ENCODE assay signal across 27 cellular contexts in the genomic region with DNA sequence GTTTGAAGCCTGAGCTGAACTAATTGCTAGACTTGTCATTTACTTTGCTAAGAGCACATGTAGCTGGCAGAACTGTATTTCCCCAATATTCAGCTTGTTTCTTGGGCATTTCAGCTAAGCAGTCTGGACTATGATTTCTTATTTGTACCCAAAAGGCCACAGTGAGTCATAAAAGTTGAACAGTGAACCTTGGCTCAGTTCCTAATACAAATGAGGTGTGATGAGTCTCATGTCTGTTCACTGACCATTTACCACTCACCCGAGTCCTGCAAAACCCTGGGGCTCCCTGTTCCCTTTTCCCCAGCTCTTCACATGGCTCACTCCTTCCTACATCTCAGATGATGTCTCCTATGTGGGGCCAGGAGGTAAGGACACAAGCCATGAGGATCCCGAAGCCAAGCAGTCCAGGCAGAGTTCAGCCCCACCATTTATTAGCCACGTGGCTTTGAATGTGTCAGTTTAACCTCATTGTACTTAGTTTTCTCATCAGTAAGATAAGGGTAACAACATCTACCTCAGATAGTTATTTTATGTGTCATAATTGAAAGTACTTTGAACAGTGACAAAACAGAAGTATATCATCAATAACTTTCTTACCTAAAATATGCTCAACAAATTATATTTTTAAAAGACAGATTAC.
DNase-seq lines count a peak whose midpoint lies in the region; ATAC-seq, FAIRE-seq and TF ChIP-seq lines count a peak whose summit lies in the region.
"Had no signal": no experiment of that assay in that cellular context is flagged by ENCODE, and none has a peak within 500 bp of the region (broad histone marks: within the 10 kb centered on the region; RNA-seq: fewer than 3 reads in every experiment).

No MANE protein-coding gene starts in this region.

- TF ChIP-seq POLR2A in right lobe of liver (IDR thresholded peaks at IDR 0.05): no peak

- H3K9me3 Mint-ChIP-seq in H9: no peaks in the 10 kb centered on the region
- H3K9me3 Mint-ChIP-seq: activated naive CD8-positive, alpha-beta T cell treated with anti-CD3 and anti-CD28 coated beads for 36 hours had no signal

- no peak overlapping the region for H2BK12ac ChIP-seq in H9 (ENCODE audit: insufficient read length, low read depth, low read length)

- no CpG with 5 or more reads among the region's 3 CpGs for WGBS in H9 (ENCODE audit: extremely low coverage, insufficient read length, low lambda C conversion rate)
- WGBS in right lobe of liver (ENCODE audit: insufficient coverage, low coverage, low lambda C conversion rate, missing lambda C conversion rate): 15% methylated on average over 3 of the region's 3 CpGs
- WGBS in small intestine, 3 donors: 10 to 39% (median 17%) methylated on average over 3 of the region's 3 CpGs

- no peak for DNase-seq in H9
- peak; percentile 2 for DNase-seq in astrocyte of the hippocampus (ENCODE audit: low read depth, low spot score)
- DNase-seq in right lobe of liver: peak in 1 of 3 donors; percentile 16
- DNase-seq in small intestine: peak; percentile 23
- no peak for DNase-seq in NCI-H446 treated with DMSO at 0.1 percent for 48 hours (lab: John Stamatoyannopoulos, UW)
- DNase-seq in cardiac septum (ENCODE audit: low spot score): no peak
- DNase-seq in stimulated activated CD4-positive, alpha-beta T cell treated with anti-CD3 and anti-CD28 coated beads, Interleukin-2, amount 100 ng/mL, for 24 hours: no peak
- DNase-seq: activated CD4-positive, alpha-beta T cell treated with anti-CD3 and anti-CD28 coated beads for 1 hour; activated CD8-positive, alpha-beta T cell treated with anti-CD3 and anti-CD28 coated beads, Interleukin-2, amount 10 ng/mL, durations not matched to agents 7 days and 5 days; activated effector memory CD4-positive, alpha-beta T cell treated with Interleukin-2 at 50 U/mL for 16 hours; activated naive CD8-positive, alpha-beta T cell treated with anti-CD3 and anti-CD28 coated beads for 36 hours; activated T-cell treated with anti-CD3 and anti-CD28 coated beads for 4 hours; effector memory CD4-positive, alpha-beta T cell; gastrocnemius medialis; kidney; mammary epithelial cell; NCI-H2107; NK-92 treated with Interleukin-12 subunit alpha and Interleukin-12 subunit beta, amount 100 ng/mL, for 24 hours; nucleus accumbens; stimulated activated CD4-positive, alpha-beta T cell treated with anti-CD3 and anti-CD28 coated beads, Interleukin-4, amount 100 ng/mL, for 24 hours; stimulated activated naive CD4-positive, alpha-beta T cell treated with Interleukin-2 at 50 U/mL for 16 hours had no signal

- no peak overlapping the region for H3K9ac ChIP-seq in H9 (ENCODE audit: extremely low read depth, insufficient read length, low read length)

- H3K36me3 ChIP-seq in right lobe of liver (no peaks in the 10 kb centered on the region), small intestine (ENCODE audit: control insufficient read depth in 2 of 2, insufficient read depth in 2 of 2, low read length in 2 of 2) (no peaks in the 10 kb centered on the region)
- H3K36me3 ChIP-seq: esophagus muscularis mucosa, gastrocnemius medialis had no signal

- no peak overlapping the region for H3K27ac ChIP-seq in H9 (ENCODE audit: insufficient read length, low read depth, low read length)
- H3K27ac ChIP-seq in right lobe of liver: peak overlapping the region; percentile 43 to 57 (median 45)
- no peak overlapping the region for H3K27ac ChIP-seq in small intestine (ENCODE audit: low read depth in 1 of 2, low read length in 1 of 2)
- H3K27ac ChIP-seq: esophagus muscularis mucosa, gastrocnemius medialis, thoracic aorta had no signal

- H3K36me3 Mint-ChIP-seq in H9 (ENCODE audit: insufficient read depth in 1 of 3, low read depth in 3 of 3): no peaks in the 10 kb centered on the region
- H3K36me3 Mint-ChIP-seq: activated naive CD8-positive, alpha-beta T cell treated with anti-CD3 and anti-CD28 coated beads for 36 hours; CD14-positive monocyte had no signal

- H3K14ac ChIP-seq in H9 (ENCODE audit: insufficient read depth, low read length): peak overlapping the region; percentile 13; the same call in 1 of the 2 replicates

- H3K23ac ChIP-seq in H9 (ENCODE audit: insufficient read length, low read depth, low read length): no peak overlapping the region

- no peak overlapping the region for H2AFZ ChIP-seq in H9 (ENCODE audit: low read length)

- H3T11ph ChIP-seq in H9 (ENCODE audit: low read length): no peak overlapping the region

- H2BK20ac ChIP-seq in H9 (ENCODE audit: low read depth, low read length, poor library complexity, severe bottlenecking): no peak overlapping the region

- H4K8ac ChIP-seq in H9 (replicated peaks; ENCODE audit: insufficient read length, low read depth, low read length): no peak overlapping the region

- no peak overlapping the region for H3K4me3 ChIP-seq in right lobe of liver
- H3K4me3 ChIP-seq in small intestine (ENCODE audit: low read depth in 1 of 2, low read length in 2 of 2): no peak overlapping the region
- H3K4me3 ChIP-seq: esophagus muscularis mucosa, gastrocnemius medialis, thoracic aorta had no signal

- H2AK5ac ChIP-seq in H9 (ENCODE audit: insufficient read length, low read length): no peak overlapping the region

- intact Hi-C loops in right lobe of liver (cut with DNase I): no loop called here
- intact Hi-C loops in cardiac septum (cut with DNase I): no loop called here

- peaks cover 12 to 15% of the 10 kb centered on the region in 2 experiments for H3K4me1 Mint-ChIP-seq in H9
- H3K4me1 Mint-ChIP-seq: activated naive CD8-positive, alpha-beta T cell treated with anti-CD3 and anti-CD28 coated beads for 36 hours; CD14-positive monocyte had no signal

- FAIRE-seq in small intestine (lab: Jason Lieb, UNC): no peak
- FAIRE-seq: astrocyte, kidney, TTC549 had no signal

- H3K27me3 ChIP-seq in H9 (ENCODE audit: insufficient read depth, low read length): no peaks in the 10 kb centered on the region
- H3K27me3 ChIP-seq in right lobe of liver: no peaks in the 10 kb centered on the region
- no peaks in the 10 kb centered on the region for H3K27me3 ChIP-seq in small intestine (ENCODE audit: control insufficient read depth in 2 of 2, insufficient read depth in 2 of 2, low read length in 2 of 2)
- H3K27me3 ChIP-seq: esophagus muscularis mucosa, gastrocnemius medialis had no signal

- H3K4me1 ChIP-seq in H9 (ENCODE audit: insufficient read depth, low read length): no peaks in the 10 kb centered on the region; the same call in 1 of the 2 replicates
- H3K4me1 ChIP-seq in right lobe of liver: peaks cover 0 to 26% (median 9%) of the 10 kb centered on the region in 4 donors
- H3K4me1 ChIP-seq in small intestine (ENCODE audit: control insufficient read depth in 2 of 2, insufficient read depth in 1 of 2, low read depth in 1 of 2, low read length in 1 of 2): no peaks in the 10 kb centered on the region
- H3K4me1 ChIP-seq: gastrocnemius medialis had no signal

- H2BK120ac ChIP-seq in H9 (ENCODE audit: low read depth, low read length, poor library complexity, severe bottlenecking): no peak overlapping the region

- H3K9me3 ChIP-seq in H9 (ENCODE audit: control insufficient read depth, low read depth, low read length): no peaks in the 10 kb centered on the region
- no peaks in the 10 kb centered on the region for H3K9me3 ChIP-seq in right lobe of liver
- no peaks in the 10 kb centered on the region for H3K9me3 ChIP-seq in small intestine (ENCODE audit: control insufficient read depth, low read depth)
- H3K9me3 ChIP-seq: esophagus muscularis mucosa, gastrocnemius medialis, thoracic aorta had no signal

- H4K20me1 ChIP-seq in H9 (ENCODE audit: control insufficient read depth, insufficient read depth, insufficient read length): no peaks in the 10 kb centered on the region

- H3K79me2 ChIP-seq in H9 (ENCODE audit: insufficient read depth, low read length): no peaks in the 10 kb centered on the region

- H2BK5ac ChIP-seq in H9 (ENCODE audit: insufficient read length, low read length): no peak overlapping the region

- H3K4me2 ChIP-seq in H9 (ENCODE audit: insufficient read depth, insufficient read length, low read length): no peak overlapping the region

- H3K18ac ChIP-seq in H9 (ENCODE audit: insufficient read length, low read depth, low read length): no peak overlapping the region

- no peak overlapping the region for H3K4me3 Mint-ChIP-seq in H9
- H3K4me3 Mint-ChIP-seq: activated CD8-positive, alpha-beta T cell treated with anti-CD3 and anti-CD28 coated beads, Interleukin-2, amount 10 ng/mL, durations not matched to agents 7 days and 5 days; activated naive CD8-positive, alpha-beta T cell treated with anti-CD3 and anti-CD28 coated beads for 36 hours had no signal

- no peak overlapping the region for H2BK15ac ChIP-seq in H9 (ENCODE audit: low read depth, low read length)

- peak overlapping the region in 1 of 3 experiments; percentile 92; a peak in 1 of 7 replicates for H3K27ac Mint-ChIP-seq in H9
- H3K27ac Mint-ChIP-seq: activated CD8-positive, alpha-beta T cell treated with anti-CD3 and anti-CD28 coated beads, Interleukin-2, amount 10 ng/mL, durations not matched to agents 7 days and 5 days; activated naive CD8-positive, alpha-beta T cell treated with anti-CD3 and anti-CD28 coated beads for 36 hours; CD14-positive monocyte had no signal

- no peak overlapping the region for H3K4ac ChIP-seq in H9 (ENCODE audit: low read depth, low read length)

- no peak overlapping the region for H4K91ac ChIP-seq in H9 (ENCODE audit: insufficient read length, low read depth, low read length)

- H3K56ac ChIP-seq in H9 (ENCODE audit: insufficient read length, low read depth, low read length): no peak overlapping the region

- peak; percentile 71 to 83 (median 77) for ATAC-seq in right lobe of liver
- ATAC-seq: activated CD8-positive, alpha-beta T cell treated with anti-CD3 and anti-CD28 coated beads, Interleukin-2, amount 10 ng/mL, durations not matched to agents 7 days and 5 days; gastrocnemius medialis; HCT116 had no signal

- TF ChIP-seq CTCF in H9 (conservative IDR thresholded peaks at IDR 0.05) (no peak), right lobe of liver (IDR thresholded peaks at IDR 0.05) (no peak)

- H4K5ac ChIP-seq in H9 (ENCODE audit: insufficient read length, low read depth, low read length): no peak overlapping the region

- H3K27me3 Mint-ChIP-seq in H9 (ENCODE audit: low read depth): no peaks in the 10 kb centered on the region

- H3K23me2 ChIP-seq in H9 (ENCODE audit: insufficient read length, low read depth, low read length, poor library complexity, severe bottlenecking): no peaks in the 10 kb centered on the region

- H3K79me1 ChIP-seq in H9 (ENCODE audit: insufficient read depth, low read depth, low read length, poor library complexity, severe bottlenecking): no peaks in the 10 kb centered on the region

Comparison
In these comparisons a context has a peak if more than half of its experiments do, and no peak if none do; other contexts are left out.
1. DNase-seq: peak in astrocyte of the hippocampus (single experiment) and small intestine (single experiment); none in H9 (single experiment), NCI-H446 treated with DMSO at 0.1 percent for 48 hours (single experiment), cardiac septum (single experiment) and stimulated activated CD4-positive, alpha-beta T cell treated with anti-CD3 and anti-CD28 coated beads, Interleukin-2, amount 100 ng/mL, for 24 hours (0 of 2).
2. H3K27ac ChIP-seq: peak in right lobe of liver (3 of 3); none in H9 (single experiment) and small intestine (0 of 2).